In the genomic region with DNA sequence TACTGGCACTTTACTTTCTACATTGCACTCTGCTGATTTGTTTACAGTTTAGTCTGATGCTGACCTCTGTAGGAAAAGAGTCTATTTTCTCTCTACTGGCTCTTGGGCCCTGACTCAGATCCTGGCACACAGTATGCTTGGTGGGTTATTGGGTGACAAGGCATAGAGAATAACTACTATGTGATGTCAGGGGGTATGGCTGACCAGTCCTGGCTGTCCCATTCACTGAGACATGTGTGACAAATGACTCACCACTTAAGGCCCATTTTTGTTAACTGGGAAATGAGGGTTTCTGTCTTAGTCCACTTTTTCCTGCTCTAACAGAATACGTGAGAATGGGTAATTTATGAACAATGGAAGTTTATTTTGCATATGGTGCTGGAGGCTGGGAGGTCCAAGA, we compare ENCODE assay signal across 1 cellular context.
TF ChIP-seq lines count a peak whose summit lies in the region.

No MANE protein-coding gene starts in this region.

TF ChIP-seq in K562, 482 proteins besides CTCF, POLR2A, EP300 and RAD21 (continued from another document):
- TF ChIP-seq, protein P1, sequence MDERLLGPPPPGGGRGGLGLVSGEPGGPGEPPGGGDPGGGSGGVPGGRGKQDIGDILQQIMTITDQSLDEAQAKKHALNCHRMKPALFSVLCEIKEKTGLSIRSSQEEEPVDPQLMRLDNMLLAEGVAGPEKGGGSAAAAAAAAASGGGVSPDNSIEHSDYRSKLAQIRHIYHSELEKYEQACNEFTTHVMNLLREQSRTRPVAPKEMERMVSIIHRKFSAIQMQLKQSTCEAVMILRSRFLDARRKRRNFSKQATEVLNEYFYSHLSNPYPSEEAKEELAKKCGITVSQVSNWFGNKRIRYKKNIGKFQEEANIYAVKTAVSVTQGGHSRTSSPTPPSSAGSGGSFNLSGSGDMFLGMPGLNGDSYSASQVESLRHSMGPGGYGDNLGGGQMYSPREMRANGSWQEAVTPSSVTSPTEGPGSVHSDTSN (CRISPR knock-in tag; IDR thresholded peaks at IDR 0.05; ENCODE audit: low read depth): no peak
- TF ChIP-seq, protein P1 (tag; conservative IDR thresholded peaks at IDR 0.05; ENCODE audit: low read depth): 0 out of 2 replicates have a peak, but pooled peaks have one; percentile 37
- TF ChIP-seq C11orf30 (IDR thresholded peaks at IDR 0.05; ENCODE audit: low read depth): no peak
- TF ChIP-seq, protein P2, sequence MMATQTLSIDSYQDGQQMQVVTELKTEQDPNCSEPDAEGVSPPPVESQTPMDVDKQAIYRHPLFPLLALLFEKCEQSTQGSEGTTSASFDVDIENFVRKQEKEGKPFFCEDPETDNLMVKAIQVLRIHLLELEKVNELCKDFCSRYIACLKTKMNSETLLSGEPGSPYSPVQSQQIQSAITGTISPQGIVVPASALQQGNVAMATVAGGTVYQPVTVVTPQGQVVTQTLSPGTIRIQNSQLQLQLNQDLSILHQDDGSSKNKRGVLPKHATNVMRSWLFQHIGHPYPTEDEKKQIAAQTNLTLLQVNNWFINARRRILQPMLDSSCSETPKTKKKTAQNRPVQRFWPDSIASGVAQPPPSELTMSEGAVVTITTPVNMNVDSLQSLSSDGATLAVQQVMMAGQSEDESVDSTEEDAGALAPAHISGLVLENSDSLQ (IDR thresholded peaks at IDR 0.05): 0 out of 2 replicates have a peak, but pooled peaks have one; percentile 14
- TF ChIP-seq, protein P3, sequence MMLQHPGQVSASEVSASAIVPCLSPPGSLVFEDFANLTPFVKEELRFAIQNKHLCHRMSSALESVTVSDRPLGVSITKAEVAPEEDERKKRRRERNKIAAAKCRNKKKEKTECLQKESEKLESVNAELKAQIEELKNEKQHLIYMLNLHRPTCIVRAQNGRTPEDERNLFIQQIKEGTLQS (IDR thresholded peaks at IDR 0.05): peak; percentile 61
- TF ChIP-seq, protein P3 (CRISPR knock-in tag; conservative IDR thresholded peaks at IDR 0.05): no peak
